13 cellular contexts compared by ENCODE assay signal in the genomic region with DNA sequence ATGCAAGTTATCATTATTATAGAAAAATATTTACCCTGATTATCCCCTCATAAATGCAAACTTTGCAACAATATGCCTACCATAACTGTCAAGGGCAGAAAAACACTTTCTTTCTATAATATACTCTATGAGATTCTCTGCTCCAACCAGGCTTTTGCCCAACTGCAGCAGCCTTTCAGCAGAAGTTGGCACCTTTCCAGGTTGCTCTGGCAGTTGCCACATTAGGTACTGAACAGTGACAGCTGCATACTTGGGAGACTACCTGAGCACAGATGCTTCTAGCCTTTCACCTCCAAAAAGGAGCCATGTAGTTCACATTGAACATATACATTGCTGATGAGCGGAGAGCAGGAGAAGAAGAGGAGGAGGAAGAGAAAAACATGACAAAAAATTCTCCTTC.
DNase-seq lines count a peak whose midpoint lies in the region; ATAC-seq, FAIRE-seq and TF ChIP-seq lines count a peak whose summit lies in the region.
"Had no signal": no experiment of that assay in that cellular context is flagged by ENCODE, and none has a peak within 500 bp of the region (broad histone marks: within the 10 kb centered on the region; RNA-seq: fewer than 3 reads in every experiment).

No MANE protein-coding gene starts in this region.

- no peaks in the 10 kb centered on the region for H3K9me1 ChIP-seq in K562 (ENCODE audit: control insufficient read depth, insufficient read depth, low read length)

- no peaks in the 10 kb centered on the region for H3K27me3 ChIP-seq in K562 (ENCODE audit: control insufficient read depth in 2 of 2, insufficient read depth in 2 of 2, low read length in 2 of 2)
- H3K27me3 ChIP-seq: ovary, SJSA1, upper lobe of right lung had no signal

- WGBS in K562 (ENCODE audit: insufficient coverage, low coverage, missing lambda C conversion rate), result 14% methylated on average over 1 of the region's 1 CpG

- H2AFZ ChIP-seq in K562 (ENCODE audit: low read depth, low read length), result no peak overlapping the region

- CTCF ChIA-PET in K562 (lab: Yijun Ruan, JAX; ENCODE audit: low intra/inter-chr PET ratio), result no interaction called here

- H3K9ac ChIP-seq in K562 (ENCODE audit: insufficient read depth in 1 of 2, low read depth in 2 of 2, low read length in 2 of 2), result no peak overlapping the region

- no peak overlapping the region for H3K4me3 ChIP-seq in K562
- H3K4me3 ChIP-seq: mucosa of descending colon, ovary, SJSA1, upper lobe of right lung had no signal

- TF ChIP-seq CTCF in K562 (IDR thresholded peaks at IDR 0.05 in 2 of 3, conservative IDR thresholded peaks at IDR 0.05 in 1 of 3; ENCODE audit: insufficient read depth in 2 of 3, low read depth in 1 of 3, low read length in 3 of 3), result no peak

- no peaks in the 10 kb centered on the region for H4K20me1 ChIP-seq in K562 (replicated peaks; ENCODE audit: control insufficient read depth, insufficient read depth, low read length)

- ATAC-seq in K562 (no peak), HG03457 (IDR thresholded peaks at IDR 0.05; ENCODE audit: unreplicated experiment) (no peak)
- ATAC-seq: mucosa of descending colon, upper lobe of right lung had no signal

- in situ Hi-C loops in K562 (cut with MboI), result no loop called here

- POLR2A ChIA-PET in K562 (lab: Yijun Ruan, JAX), result no interaction called here

- no peak for TF ChIP-seq POLR2A in K562 (conservative IDR thresholded peaks at IDR 0.05)

- no peaks in the 10 kb centered on the region for H3K9me3 ChIP-seq in K562 (replicated peaks; ENCODE audit: control insufficient read depth, insufficient read depth, low read depth, low read length)
- H3K9me3 ChIP-seq: mucosa of descending colon, ovary, SJSA1, upper lobe of right lung had no signal

- H3K27ac ChIP-seq in K562 (ENCODE audit: extremely low read depth, low read depth, low read length), result no peak overlapping the region
- H3K27ac ChIP-seq: ovary, SJSA1, upper lobe of right lung, VCaP had no signal

- FAIRE-seq in K562 (lab: Jason Lieb, UNC), result no peak

- H3K79me2 ChIP-seq in K562 (ENCODE audit: control insufficient read depth, insufficient read depth, low read length), result no peaks in the 10 kb centered on the region

- peak; percentile 0 for DNase-seq in NCI-H510A treated with DMSO at 0.1 percent for 48 hours (lab: John Stamatoyannopoulos, UW)
- no peak for DNase-seq in NCI-H510A (lab: John Stamatoyannopoulos, UW)
- peak; percentile 26 for DNase-seq in NCI-H2107 treated with DMSO at 0.1 percent for 48 hours (lab: John Stamatoyannopoulos, UW; ENCODE audit: unreplicated experiment)
- no peak for DNase-seq in K562 (ENCODE audit: extremely low read depth in 1 of 4, low spot score in 3 of 4)
- peak; percentile 11 for DNase-seq in superior temporal gyrus (ENCODE audit: extremely low spot score)
- DNase-seq in activated CD4-positive, alpha-beta T cell treated with anti-CD3 and anti-CD28 coated beads for 48 hours, result no peak
- DNase-seq in stimulated activated CD4-positive, alpha-beta T cell treated with anti-CD3 and anti-CD28 coated beads, Interleukin-2, amount 100 ng/mL, for 24 hours, result no peak
- DNase-seq: upper lobe of right lung had no signal

- no peaks in the 10 kb centered on the region for H3K4me1 ChIP-seq in K562 (replicated peaks in 1 of 2; ENCODE audit: control insufficient read depth in 2 of 2, insufficient read depth in 2 of 2, low read length in 2 of 2)
- H3K4me1 ChIP-seq: SJSA1, upper lobe of right lung had no signal

- no TSS peak for BruUV-seq in K562 (replicated peaks; lab: Mats Ljungman, UMichigan)

- no peak for TF ChIP-seq EP300 in K562 (IDR thresholded peaks at IDR 0.05; ENCODE audit: low read length)

- no peak for TF ChIP-seq RAD21 in K562 (CRISPR knock-in tag; conservative IDR thresholded peaks at IDR 0.05 in 1 of 2, IDR thresholded peaks at IDR 0.05 in 1 of 2)

- H3K36me3 ChIP-seq in K562 (ENCODE audit: control insufficient read depth, insufficient read depth, low read length), result no peaks in the 10 kb centered on the region
- H3K36me3 ChIP-seq: ovary, SJSA1, upper lobe of right lung had no signal

- intact Hi-C loops in K562 (cut with micrococcal nuclease), result loop anchor here (5.0 to 10.0 kb wide), 3 partner anchors 243 to 496 kb away; no protein-coding TSS in a partner anchor

- no peak overlapping the region for H3K4me2 ChIP-seq in K562 (ENCODE audit: insufficient read depth, low read length)

TF ChIP-seq in K562, 482 proteins besides CTCF, POLR2A, EP300 and RAD21:
- TF ChIP-seq RBM22 (IDR thresholded peaks at IDR 0.05; ENCODE audit: low read depth, low read length, poor library complexity, severe bottlenecking) (no peak), NFIC (IDR thresholded peaks at IDR 0.05) (peak; percentile 51; the same call in 1 of the 2 replicates), BRF1 (IDR thresholded peaks at IDR 0.05; ENCODE audit: borderline replicate concordance, extremely low read depth, insufficient read length) (no peak), CAMTA2 (CRISPR knock-in tag; conservative IDR thresholded peaks at IDR 0.05) (no peak), MTA3 (IDR thresholded peaks at IDR 0.05; ENCODE audit: borderline replicate concordance) (no peak)

Comparison
In these comparisons a context has a peak if more than half of its experiments do, and no peak if none do; other contexts are left out.
1. DNase-seq: peak in NCI-H510A treated with DMSO at 0.1 percent for 48 hours (single experiment), NCI-H2107 treated with DMSO at 0.1 percent for 48 hours (single experiment) and superior temporal gyrus (single experiment); none in NCI-H510A (single experiment), K562 (0 of 4), activated CD4-positive, alpha-beta T cell treated with anti-CD3 and anti-CD28 coated beads for 48 hours (single experiment) and stimulated activated CD4-positive, alpha-beta T cell treated with anti-CD3 and anti-CD28 coated beads, Interleukin-2, amount 100 ng/mL, for 24 hours (0 of 2).